Comparison of ENCODE assay signal across 13 cellular contexts in genomic region chr3:16391936-16392536, GRCh38.
"Had no signal": no experiment of that assay in that cellular context is flagged by ENCODE, and none has a peak within 500 bp of the region (broad histone marks: within the 10 kb centered on the region; RNA-seq: fewer than 3 reads in every experiment).

No MANE protein-coding gene starts in this region.

- H3K4me3 Mint-ChIP-seq: activated CD4-positive, alpha-beta memory T cell treated with anti-CD3 and anti-CD28 coated beads, Interleukin-2, amount 10 ng/mL, durations not matched to agents 7 days and 5 days; activated CD4-positive, alpha-beta T cell treated with anti-CD3 and anti-CD28 coated beads for 36 hours; activated naive CD4-positive, alpha-beta T cell treated with anti-CD3 and anti-CD28 coated beads for 36 hours; naive thymus-derived CD8-positive, alpha-beta T cell had no signal

- ATAC-seq: activated CD4-positive, alpha-beta T cell treated with anti-CD3 and anti-CD28 coated beads for 36 hours; naive thymus-derived CD8-positive, alpha-beta T cell had no signal

- H3K36me3 ChIP-seq: cardiac muscle cell, WERI-Rb-1 had no signal

- H3K27ac Mint-ChIP-seq: activated CD4-positive, alpha-beta memory T cell treated with anti-CD3 and anti-CD28 coated beads, Interleukin-2, amount 10 ng/mL, durations not matched to agents 7 days and 5 days; activated CD4-positive, alpha-beta T cell treated with anti-CD3 and anti-CD28 coated beads for 36 hours; activated naive CD4-positive, alpha-beta T cell treated with anti-CD3 and anti-CD28 coated beads for 36 hours had no signal

- H3K9me3 ChIP-seq: testis had no signal

- H3K4me2 ChIP-seq: hepatocyte had no signal

- H3K27me3 ChIP-seq: cardiac muscle cell, hepatocyte, testis had no signal

- H2AFZ ChIP-seq: hepatocyte had no signal

- H3K27ac ChIP-seq: hepatocyte, testis, WERI-Rb-1 had no signal

- H3K4me3 ChIP-seq: cardiac muscle cell, hepatocyte, lung, testis had no signal

- H3K27me3 Mint-ChIP-seq: activated CD4-positive, alpha-beta memory T cell treated with anti-CD3 and anti-CD28 coated beads, Interleukin-2, amount 10 ng/mL, durations not matched to agents 7 days and 5 days; activated CD4-positive, alpha-beta T cell treated with anti-CD3 and anti-CD28 coated beads for 36 hours; naive thymus-derived CD8-positive, alpha-beta T cell had no signal

- H3K4me1 ChIP-seq: testis had no signal

- DNase-seq: activated CD4-positive, alpha-beta memory T cell treated with anti-CD3 and anti-CD28 coated beads, Interleukin-2, amount 10 ng/mL, durations not matched to agents 7 days and 5 days; activated CD4-positive, alpha-beta T cell treated with anti-CD3 and anti-CD28 coated beads for 36 hours; activated CD8-positive, alpha-beta memory T cell treated with anti-CD3 and anti-CD28 coated beads, Interleukin-2, amount 50 U/mL, for 48 hours; activated naive CD4-positive, alpha-beta T cell treated with anti-CD3 and anti-CD28 coated beads for 36 hours; naive thymus-derived CD8-positive, alpha-beta T cell; right cardiac atrium; stimulated activated naive CD4-positive, alpha-beta T cell treated with Interleukin-2 at 50 U/mL for 16 hours; T-helper 1 cell; testis; WERI-Rb-1 had no signal

- H3K9me3 Mint-ChIP-seq: naive thymus-derived CD8-positive, alpha-beta T cell had no signal
